Comparison of ENCODE assay signal across 18 cellular contexts in the genomic region with DNA sequence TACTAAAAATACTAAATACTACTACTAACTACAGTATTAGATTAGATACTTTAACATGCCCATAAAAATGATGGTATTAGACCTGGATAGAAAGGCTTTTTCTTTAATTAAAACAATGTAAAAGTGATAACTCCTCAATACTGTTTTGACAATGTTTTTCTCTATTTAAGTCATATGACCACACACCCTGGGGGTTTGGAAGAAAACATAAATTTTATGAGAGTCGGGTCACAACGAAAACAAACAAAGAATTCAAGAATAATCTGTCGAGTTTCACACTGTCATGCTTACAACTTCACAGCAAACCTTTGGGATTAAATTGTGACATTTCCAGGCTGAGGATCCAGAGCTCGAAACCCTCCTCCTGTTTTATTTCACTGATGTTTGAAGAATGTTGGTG.
DNase-seq lines count a peak whose midpoint lies in the region; ATAC-seq and TF ChIP-seq lines count a peak whose summit lies in the region.
"Had no signal": no experiment of that assay in that cellular context is flagged by ENCODE, and none has a peak within 500 bp of the region (broad histone marks: within the 10 kb centered on the region; RNA-seq: fewer than 3 reads in every experiment).

No MANE protein-coding gene starts in this region.

- peak overlapping the region; percentile 38 for H3K9ac ChIP-seq in SK-N-MC (ENCODE audit: insufficient read length)
- H3K9ac ChIP-seq: BLaER1 had no signal

- no peaks in the 10 kb centered on the region for H3K36me3 Mint-ChIP-seq in nephron progenitor cell (ENCODE audit: low read depth)
- no peaks in the 10 kb centered on the region for H3K36me3 Mint-ChIP-seq in stimulated activated memory B cell treated with anti-CD40 and anti-IgM and Interleukin-4, amounts not matched to agents 10 μg/mL and 1 μg/mL and 100 μg/mL, for 72 hours
- H3K36me3 Mint-ChIP-seq: CD4-positive, CD25-positive, alpha-beta regulatory T cell; CD8-positive, alpha-beta T cell had no signal

- ATAC-seq in upper lobe of right lung: no peak
- no peak for ATAC-seq in stimulated activated memory B cell treated with anti-CD40 and anti-IgM and Interleukin-4, amounts not matched to agents 10 μg/mL and 1 μg/mL and 100 μg/mL, for 72 hours
- ATAC-seq: CD8-positive, alpha-beta T cell had no signal

- H3K4me3 ChIP-seq in HEK293 (ENCODE audit: low read depth, low read length) (no peak overlapping the region), SK-N-MC (no peak overlapping the region), upper lobe of right lung (no peak overlapping the region), stomach (no peak overlapping the region)
- H3K4me3 ChIP-seq: BLaER1, HAP-1 had no signal

- H3K27me3 ChIP-seq in upper lobe of right lung (no peaks in the 10 kb centered on the region), stomach (no peaks in the 10 kb centered on the region)
- H3K27me3 ChIP-seq: BLaER1 had no signal

- H3K27me3 Mint-ChIP-seq in nephron progenitor cell (ENCODE audit: low read depth, poor library complexity): peaks cover 3% of the 10 kb centered on the region
- H3K27me3 Mint-ChIP-seq in stimulated activated memory B cell treated with anti-CD40 and anti-IgM and Interleukin-4, amounts not matched to agents 10 μg/mL and 1 μg/mL and 100 μg/mL, for 72 hours: peaks cover 8% of the 10 kb centered on the region

- H3K4me1 Mint-ChIP-seq in nephron progenitor cell: peaks cover 27% of the 10 kb centered on the region
- no peaks in the 10 kb centered on the region for H3K4me1 Mint-ChIP-seq in stimulated activated memory B cell treated with anti-CD40 and anti-IgM and Interleukin-4, amounts not matched to agents 10 μg/mL and 1 μg/mL and 100 μg/mL, for 72 hours
- H3K4me1 Mint-ChIP-seq: B cell had no signal

- TF ChIP-seq CTCF in HEK293 (tag by site-specific recombination; IDR thresholded peaks at IDR 0.05) (no peak), nephron progenitor cell (IDR thresholded peaks at IDR 0.05) (no peak), upper lobe of right lung (IDR thresholded peaks at IDR 0.05) (no peak), stomach (IDR thresholded peaks at IDR 0.05) (no peak)

- H3K36me3 ChIP-seq in HEK293 (ENCODE audit: control insufficient read depth in 2 of 2, insufficient read depth in 1 of 2, low read length in 2 of 2) (no peaks in the 10 kb centered on the region), SK-N-MC (ENCODE audit: insufficient read depth, low read length) (no peaks in the 10 kb centered on the region), upper lobe of right lung (no peaks in the 10 kb centered on the region), stomach (no peaks in the 10 kb centered on the region)
- H3K36me3 ChIP-seq: BLaER1, HAP-1 had no signal

- no peak for TF ChIP-seq EP300 in stomach (IDR thresholded peaks at IDR 0.05)

- POLR2A ChIA-PET in HEK293 (lab: Yijun Ruan, JAX): interaction anchor here (1.9 kb wide), 1 partner anchor 102 kb away, joined by 4 read pairs; no protein-coding TSS in a partner anchor

- CTCF ChIA-PET in HEK293 (lab: Yijun Ruan, JAX): interaction anchor here (0.9 kb wide), 1 partner anchor 10 kb away, joined by 3 read pairs; no protein-coding TSS in a partner anchor

- H3K4me1 ChIP-seq in HEK293 (ENCODE audit: control insufficient read depth, insufficient read depth, low read length) (peaks cover 9% of the 10 kb centered on the region; the same call in 1 of the 2 replicates), upper lobe of right lung (no peaks in the 10 kb centered on the region), stomach (no peaks in the 10 kb centered on the region)
- H3K4me1 ChIP-seq: BLaER1, Caco-2 had no signal

- peak overlapping the region; percentile 34 for H3K27ac Mint-ChIP-seq in nephron progenitor cell
- no peak overlapping the region for H3K27ac Mint-ChIP-seq in stimulated activated memory B cell treated with anti-CD40 and anti-IgM and Interleukin-4, amounts not matched to agents 10 μg/mL and 1 μg/mL and 100 μg/mL, for 72 hours
- H3K27ac Mint-ChIP-seq: B cell; CD4-positive, CD25-positive, alpha-beta regulatory T cell; CD8-positive, alpha-beta T cell had no signal

- H3K9me3 ChIP-seq in HEK293 (ENCODE audit: control insufficient read depth, insufficient read depth, low read depth, low read length): no peaks in the 10 kb centered on the region
- no peaks in the 10 kb centered on the region for H3K9me3 ChIP-seq in SK-N-MC (ENCODE audit: low read depth, low read length)
- no peaks in the 10 kb centered on the region for H3K9me3 ChIP-seq in upper lobe of right lung
- H3K9me3 ChIP-seq in stomach: no peaks in the 10 kb centered on the region
- H3K9me3 ChIP-seq: BLaER1, Caco-2, HAP-1 had no signal

- TF ChIP-seq POLR2A in stomach (IDR thresholded peaks at IDR 0.05): no peak

- H3K27ac ChIP-seq in HEK293 (ENCODE audit: extremely low read depth, low read depth, low read length) (no peak overlapping the region), SK-N-MC (no peak overlapping the region), upper lobe of right lung (no peak overlapping the region), stomach (no peak overlapping the region)
- H3K27ac ChIP-seq: 22Rv1, BLaER1, C4-2B had no signal

- H3K4me3 Mint-ChIP-seq in nephron progenitor cell: no peak overlapping the region
- H3K4me3 Mint-ChIP-seq in stimulated activated memory B cell treated with anti-CD40 and anti-IgM and Interleukin-4, amounts not matched to agents 10 μg/mL and 1 μg/mL and 100 μg/mL, for 72 hours: no peak overlapping the region
- H3K4me3 Mint-ChIP-seq: B cell; CD4-positive, CD25-positive, alpha-beta regulatory T cell; CD8-positive, alpha-beta T cell had no signal

- H3K9me3 Mint-ChIP-seq in nephron progenitor cell: no peaks in the 10 kb centered on the region
- no peaks in the 10 kb centered on the region for H3K9me3 Mint-ChIP-seq in stimulated activated memory B cell treated with anti-CD40 and anti-IgM and Interleukin-4, amounts not matched to agents 10 μg/mL and 1 μg/mL and 100 μg/mL, for 72 hours
- H3K9me3 Mint-ChIP-seq: CD8-positive, alpha-beta T cell had no signal

- WGBS in stomach, 5 donors: 75 to 81% (median 76%) methylated on average over 4 of the region's 4 CpGs

- intact Hi-C loops in upper lobe of right lung (cut with DNase I) (no loop called here), stomach (cut with DNase I; ENCODE audit: low total_unique reads) (no loop called here)

- DNase-seq in SK-N-MC (ENCODE audit: low read depth, low spot score) (no peak), foreskin melanocyte (peak; percentile 32), nephron progenitor cell (no peak), upper lobe of right lung (no peak), stomach (no peak)
- DNase-seq: Caco-2; CD4-positive, CD25-positive, alpha-beta regulatory T cell; CD8-positive, alpha-beta T cell; DMS153; DND-41; GOT3 had no signal

TF ChIP-seq in HEK293, 187 proteins besides CTCF, POLR2A, EP300 and RAD21:
- TF ChIP-seq WT1 (tag by site-specific recombination; IDR thresholded peaks at IDR 0.05) (peak; percentile 46; the same call in 1 of the 2 replicates), IKZF3 (tag by site-specific recombination; IDR thresholded peaks at IDR 0.05) (0 out of 2 replicates have a peak, but pooled peaks have one; percentile 18), ZNF843 (tag by site-specific recombination; IDR thresholded peaks at IDR 0.05) (peak; percentile 61; the same call in 1 of the 2 replicates), FEZF1 (tag by site-specific recombination; IDR thresholded peaks at IDR 0.05) (peak; percentile 59), YY2 (tag by site-specific recombination; IDR thresholded peaks at IDR 0.05) (no peak), PRDM1 (tag by site-specific recombination; IDR thresholded peaks at IDR 0.05) (no peak), ZNF530 (tag by site-specific recombination; IDR thresholded peaks at IDR 0.05; ENCODE audit: low read depth) (no peak)
- TF ChIP-seq, protein P1, sequence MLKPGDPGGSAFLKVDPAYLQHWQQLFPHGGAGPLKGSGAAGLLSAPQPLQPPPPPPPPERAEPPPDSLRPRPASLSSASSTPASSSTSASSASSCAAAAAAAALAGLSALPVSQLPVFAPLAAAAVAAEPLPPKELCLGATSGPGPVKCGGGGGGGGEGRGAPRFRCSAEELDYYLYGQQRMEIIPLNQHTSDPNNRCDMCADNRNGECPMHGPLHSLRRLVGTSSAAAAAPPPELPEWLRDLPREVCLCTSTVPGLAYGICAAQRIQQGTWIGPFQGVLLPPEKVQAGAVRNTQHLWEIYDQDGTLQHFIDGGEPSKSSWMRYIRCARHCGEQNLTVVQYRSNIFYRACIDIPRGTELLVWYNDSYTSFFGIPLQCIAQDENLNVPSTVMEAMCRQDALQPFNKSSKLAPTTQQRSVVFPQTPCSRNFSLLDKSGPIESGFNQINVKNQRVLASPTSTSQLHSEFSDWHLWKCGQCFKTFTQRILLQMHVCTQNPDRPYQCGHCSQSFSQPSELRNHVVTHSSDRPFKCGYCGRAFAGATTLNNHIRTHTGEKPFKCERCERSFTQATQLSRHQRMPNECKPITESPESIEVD (tag by site-specific recombination; IDR thresholded peaks at IDR 0.05): peak; percentile 90
